ENCODE assay signal across 28 cellular contexts in the genomic region with DNA sequence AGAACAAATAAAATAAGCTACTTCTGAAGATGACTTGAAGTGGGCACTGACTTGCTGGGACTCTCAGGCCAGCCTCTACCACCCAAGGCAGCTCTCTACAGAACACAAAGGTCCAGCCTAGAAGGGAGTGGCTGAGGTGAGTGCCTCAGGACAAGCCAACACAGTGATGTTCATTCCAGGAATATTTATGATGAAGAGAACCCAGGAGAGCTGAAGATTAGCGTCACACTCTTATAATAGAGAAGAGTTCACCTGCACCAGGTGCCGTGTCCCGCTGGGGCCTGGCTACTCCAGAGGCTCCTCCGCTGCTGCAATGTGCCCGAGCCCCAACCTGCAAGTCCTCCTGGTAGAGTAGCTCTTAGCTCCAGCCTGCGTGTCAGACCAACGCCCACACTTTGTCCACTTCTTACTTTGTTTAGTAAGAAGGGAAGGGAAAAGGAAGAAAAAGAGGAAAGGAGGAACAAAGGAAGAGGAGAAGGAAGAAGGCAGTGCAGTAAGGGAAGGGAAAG.
"Had no signal": no experiment of that assay in that cellular context is flagged by ENCODE, and none has a peak within 500 bp of the region (broad histone marks: within the 10 kb centered on the region; RNA-seq: fewer than 3 reads in every experiment).

No MANE protein-coding gene starts in this region.

- H3K27me3 ChIP-seq: brain microvascular endothelial cell, dorsolateral prefrontal cortex, heart left ventricle, neutrophil, pancreas, suprapubic skin, tibial artery had no signal

- H3K4me3 Mint-ChIP-seq: activated CD4-positive, alpha-beta memory T cell treated with anti-CD3 and anti-CD28 coated beads for 36 hours; activated T-helper 1 cell treated with anti-CD3 and anti-CD28 coated beads, Interleukin-12 subunit alpha, Interleukin-12 subunit beta, Interleukin-2, Interleukin-4 antibody, amounts not matched to agents 30 ng/mL and 10 ng/mL and 1 ng/mL, durations not matched to agents 14 hours and 24 hours and 36 hours; effector memory CD8-positive, alpha-beta T cell; immature natural killer cell; nephron had no signal

- H3K27ac Mint-ChIP-seq: activated CD4-positive, alpha-beta memory T cell treated with anti-CD3 and anti-CD28 coated beads for 36 hours; activated T-helper 1 cell treated with anti-CD3 and anti-CD28 coated beads, Interleukin-12 subunit alpha, Interleukin-12 subunit beta, Interleukin-2, Interleukin-4 antibody, amounts not matched to agents 30 ng/mL and 10 ng/mL and 1 ng/mL, durations not matched to agents 14 hours and 24 hours and 36 hours; effector memory CD8-positive, alpha-beta T cell; immature natural killer cell; nephron had no signal

- H3K36me3 ChIP-seq: brain microvascular endothelial cell, heart left ventricle, neutrophil, pancreas, suprapubic skin, tibial artery had no signal

- H3K27ac ChIP-seq: brain microvascular endothelial cell, coronary artery, heart left ventricle, neutrophil, pancreas, psoas muscle, suprapubic skin, tibial artery had no signal

- H3K4me3 ChIP-seq: coronary artery, dorsolateral prefrontal cortex, heart left ventricle, pancreas, psoas muscle, smooth muscle cell, suprapubic skin, tibial artery had no signal

- H3K4me2 ChIP-seq: smooth muscle cell had no signal

- H3K36me3 Mint-ChIP-seq: activated CD4-positive, alpha-beta memory T cell treated with anti-CD3 and anti-CD28 coated beads for 36 hours; immature natural killer cell had no signal

- DNase-seq: activated CD4-positive, alpha-beta memory T cell treated with anti-CD3 and anti-CD28 coated beads for 36 hours; activated CD4-positive, alpha-beta T cell treated with anti-CD3 and anti-CD28 coated beads for 48 hours; activated CD8-positive, alpha-beta memory T cell treated with anti-CD3 and anti-CD28 coated beads, Interleukin-2, amount 50 U/mL, for 4 hours; activated effector memory CD4-positive, alpha-beta T cell treated with anti-CD3 and anti-CD28 coated beads, Interleukin-2, amount 50 U/mL, for 16 hours; activated naive CD4-positive, alpha-beta T cell treated with anti-CD3 and anti-CD28 coated beads, Interleukin-2, amount 50 U/mL, for 16 hours; activated T-cell treated with anti-CD3 and anti-CD28 coated beads, Interleukin-2, amount 50 U/mL, for 1 hour; amniotic stem cell; brain microvascular endothelial cell; dorsolateral prefrontal cortex; effector memory CD8-positive, alpha-beta T cell; erythroblast; heart left ventricle; hypothalamus; immature natural killer cell; mammary epithelial cell; pancreas; psoas muscle; stimulated activated CD4-positive, alpha-beta T cell treated with anti-CD3 and anti-CD28 coated beads, Interleukin-1b, Interleukin-23, amount 100 ng/mL, for 48 hours; stimulated activated CD4-positive, alpha-beta T cell treated with anti-CD3 and anti-CD28 coated beads, Interleukin-4, amount 100 ng/mL, for 4 hours; stimulated activated CD8-positive, alpha-beta memory T cell treated with anti-CD3 and anti-CD28 coated beads, Interleukin-4, amount 100 ng/mL, for 48 hours; stimulated activated naive CD4-positive, alpha-beta T cell; tibial artery had no signal

- H3K4me1 Mint-ChIP-seq: immature natural killer cell, nephron had no signal

- H3K9me3 ChIP-seq: heart left ventricle, neutrophil, pancreas, psoas muscle, suprapubic skin, tibial artery had no signal

- H3K9me3 Mint-ChIP-seq: activated CD4-positive, alpha-beta memory T cell treated with anti-CD3 and anti-CD28 coated beads for 36 hours; activated T-helper 1 cell treated with anti-CD3 and anti-CD28 coated beads, Interleukin-12 subunit alpha, Interleukin-12 subunit beta, Interleukin-2, Interleukin-4 antibody, amounts not matched to agents 30 ng/mL and 10 ng/mL and 1 ng/mL, durations not matched to agents 14 hours and 24 hours and 36 hours; effector memory CD8-positive, alpha-beta T cell; nephron had no signal

- H3K4me1 ChIP-seq: heart left ventricle, pancreas, psoas muscle, suprapubic skin, tibial artery had no signal

- H3K27me3 Mint-ChIP-seq: activated CD4-positive, alpha-beta memory T cell treated with anti-CD3 and anti-CD28 coated beads for 36 hours had no signal
